ENCODE assay signal across 1 cellular context in genomic region chr6:28206527-28207243, GRCh38.
TF ChIP-seq lines count a peak whose summit lies in the region.

No MANE protein-coding gene starts in this region.

TF ChIP-seq in K562, 482 proteins besides CTCF, POLR2A, EP300 and RAD21:
- TF ChIP-seq ATF3 (IDR thresholded peaks at IDR 0.05) (no peak), ATF3 (CRISPR knock-in tag; conservative IDR thresholded peaks at IDR 0.05) (no peak), TBP (optimal IDR thresholded peaks at IDR 0.05; ENCODE audit: low read depth, low read length) (no peak), EGR1 (conservative IDR thresholded peaks at IDR 0.05) (no peak), NFIC (IDR thresholded peaks at IDR 0.05) (no peak), TCF15 (CRISPR knock-in tag; IDR thresholded peaks at IDR 0.05) (no peak), ZNF174 (CRISPR knock-in tag; IDR thresholded peaks at IDR 0.05) (no peak), SMARCC2 (IDR thresholded peaks at IDR 0.05; ENCODE audit: low read depth) (no peak), SAFB2 (IDR thresholded peaks at IDR 0.05; ENCODE audit: borderline replicate concordance, low read depth, low read length, severe bottlenecking) (no peak), NBN (IDR thresholded peaks at IDR 0.05; ENCODE audit: low read depth) (no peak), SRSF9 (IDR thresholded peaks at IDR 0.05; ENCODE audit: borderline replicate concordance, low read depth, low read length) (no peak), POLR2AphosphoS5 (IDR thresholded peaks at IDR 0.05; ENCODE audit: control insufficient read depth, insufficient read depth, low read depth, low read length) (no peak), ZBTB26 (CRISPR knock-in tag; IDR thresholded peaks at IDR 0.05) (no peak), MAFK (IDR thresholded peaks at IDR 0.05; ENCODE audit: low read length) (no peak), BRF1 (IDR thresholded peaks at IDR 0.05; ENCODE audit: borderline replicate concordance, extremely low read depth, insufficient read length) (no peak)
